ENCODE assay signal across 7 cellular contexts in the genomic region with DNA sequence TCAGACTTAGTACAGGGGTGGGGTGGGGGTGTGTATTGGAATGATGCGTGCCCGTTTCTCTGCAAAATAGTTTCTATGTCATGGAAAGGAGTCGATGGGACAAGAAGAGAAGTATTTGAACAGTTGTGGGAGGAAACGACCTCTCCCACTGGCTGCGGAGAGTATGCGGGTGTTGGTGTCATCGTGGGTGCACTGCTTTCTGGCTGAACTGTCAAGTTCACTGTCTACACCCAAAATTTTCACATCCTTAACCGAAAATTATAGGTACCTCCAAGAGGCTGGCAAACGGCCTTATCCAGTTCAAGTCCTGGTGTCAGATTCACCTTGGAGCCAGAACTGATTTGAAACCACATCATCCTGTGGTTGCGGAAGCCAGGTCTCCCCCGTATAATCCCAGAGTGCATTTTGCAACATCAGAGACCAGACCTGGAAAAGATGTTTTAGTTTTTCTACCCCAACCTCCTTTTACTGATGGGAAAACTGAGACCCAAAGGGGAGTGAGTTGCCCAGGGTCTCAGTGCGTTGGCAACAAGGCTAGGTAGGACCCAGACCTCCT. TPM values are rescaled to one million over a fixed set of nuclear protein-coding genes. Genes with fewer than 3 reads are reported as not detected.
A peak's percentile ranks its signal among the peaks of the same experiment; 100 is the strongest.
DNase-seq lines count a peak whose midpoint lies in the region; ATAC-seq and TF ChIP-seq lines count a peak whose summit lies in the region.

No MANE protein-coding gene starts in this region.

- POLR2A ChIA-PET in HEK293 (lab: Yijun Ruan, JAX), result interaction anchor here (0.6 to 3.9 kb wide), 5 partner anchors 10 to 24 kb away, joined by 4 to 78 read pairs (median 10); a partner anchor contains a TSS
- POLR2A ChIA-PET in HEK293T (lab: Yijun Ruan, JAX), result interaction anchor here (1.0 to 7.3 kb wide), 9 partner anchors 9 to 376 kb away, joined by 3 to 121 read pairs (median 3); a partner anchor contains a TSS

- H3K4me1 ChIP-seq in HEK293 (ENCODE audit: control insufficient read depth, insufficient read depth, low read length) (no peaks in the 10 kb centered on the region), gastrocnemius medialis (peaks cover 16 to 18% of the 10 kb centered on the region in 2 donors)

- TF ChIP-seq POLR2A in gastrocnemius medialis (IDR thresholded peaks at IDR 0.05), result no peak

- no peaks in the 10 kb centered on the region for H3K27me3 ChIP-seq in gastrocnemius medialis

- intact Hi-C loops in gastrocnemius medialis (cut with DNase I; ENCODE audit: low total_unique reads), result no loop called here

- DNase-seq in T-helper 9 cell (peak; percentile 11), fibroblast of mammary gland (ENCODE audit: low read depth) (no peak), gastrocnemius medialis (no peak), HEK293T (ENCODE audit: extremely low spot score) (no peak), NCI-H526 (lab: John Stamatoyannopoulos, UW) (no peak)

- TF ChIP-seq CTCF in HEK293 (tag by site-specific recombination; IDR thresholded peaks at IDR 0.05), result no peak
- TF ChIP-seq CTCF in fibroblast of mammary gland (conservative IDR thresholded peaks at IDR 0.05; ENCODE audit: control insufficient read depth, insufficient read depth, low read depth, low read length), result no peak
- TF ChIP-seq CTCF in gastrocnemius medialis (IDR thresholded peaks at IDR 0.05 in 4 of 5, conservative IDR thresholded peaks at IDR 0.05 in 1 of 5), result no peak

- H3K9me3 ChIP-seq in HEK293 (ENCODE audit: control insufficient read depth, insufficient read depth, low read depth, low read length) (no peaks in the 10 kb centered on the region), gastrocnemius medialis (no peaks in the 10 kb centered on the region)

- H3K27ac ChIP-seq in HEK293 (ENCODE audit: extremely low read depth, low read depth, low read length), result no peak overlapping the region
- peak overlapping the region; percentile 95 to 98 (median 96) for H3K27ac ChIP-seq in gastrocnemius medialis

- CTCF ChIA-PET in HEK293 (lab: Yijun Ruan, JAX) (interaction anchor here (0.7 to 1.3 kb wide), 3 partner anchors 10 to 191 kb away, joined by 3 to 6 read pairs (median 3); no protein-coding TSS in a partner anchor), HEK293T (lab: Yijun Ruan, JAX) (interaction anchor here (0.7 kb wide), 1 partner anchor 157 kb away, joined by 4 read pairs; no protein-coding TSS in a partner anchor)

- H3K4me3 ChIP-seq in HEK293 (ENCODE audit: low read depth, low read length) (peak overlapping the region; percentile 55), fibroblast of mammary gland (ENCODE audit: control insufficient read depth, low read depth, low read length) (peak overlapping the region; percentile 67), gastrocnemius medialis (peak overlapping the region; percentile 92 to 98 (median 96))

- ATAC-seq in gastrocnemius medialis (peak in 1 of 2 donors; percentile 7), GM21447 (IDR thresholded peaks at IDR 0.05; ENCODE audit: unreplicated experiment) (no peak)

- peaks cover 0 to 38% of the 10 kb centered on the region in 2 experiments; a peak in 1 of 3 replicates for H3K36me3 ChIP-seq in HEK293 (ENCODE audit: control insufficient read depth in 2 of 2, insufficient read depth in 1 of 2, low read length in 2 of 2)
- H3K36me3 ChIP-seq in gastrocnemius medialis, result peaks cover 0 to 22% of the 10 kb centered on the region in 2 donors

- in situ Hi-C loops in gastrocnemius medialis (cut with MboI; ENCODE audit: low sequenced_read_pairs in 4 of 4), result loop anchor here in 3 of 4 donors (25.0 kb wide), 4 partner anchors 99 to 426 kb away; a partner anchor contains a TSS

TF ChIP-seq in HEK293, 187 proteins besides CTCF, POLR2A, EP300 and RAD21:
- TF ChIP-seq, protein P1, sequence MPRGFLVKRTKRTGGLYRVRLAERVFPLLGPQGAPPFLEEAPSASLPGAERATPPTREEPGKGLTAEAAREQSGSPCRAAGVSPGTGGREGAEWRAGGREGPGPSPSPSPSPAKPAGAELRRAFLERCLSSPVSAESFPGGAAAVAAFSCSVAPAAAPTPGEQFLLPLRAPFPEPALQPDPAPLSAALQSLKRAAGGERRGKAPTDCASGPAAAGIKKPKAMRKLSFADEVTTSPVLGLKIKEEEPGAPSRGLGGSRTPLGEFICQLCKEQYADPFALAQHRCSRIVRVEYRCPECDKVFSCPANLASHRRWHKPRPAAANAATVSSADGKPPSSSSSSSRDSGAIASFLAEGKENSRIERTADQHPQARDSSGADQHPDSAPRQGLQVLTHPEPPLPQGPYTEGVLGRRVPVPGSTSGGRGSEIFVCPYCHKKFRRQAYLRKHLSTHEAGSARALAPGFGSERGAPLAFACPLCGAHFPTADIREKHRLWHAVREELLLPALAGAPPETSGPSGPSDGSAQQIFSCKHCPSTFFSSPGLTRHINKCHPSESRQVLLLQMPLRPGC (tag by site-specific recombination; IDR thresholded peaks at IDR 0.05), result 0 out of 2 replicates have a peak, but pooled peaks have one; percentile 25
- TF ChIP-seq, protein P2, sequence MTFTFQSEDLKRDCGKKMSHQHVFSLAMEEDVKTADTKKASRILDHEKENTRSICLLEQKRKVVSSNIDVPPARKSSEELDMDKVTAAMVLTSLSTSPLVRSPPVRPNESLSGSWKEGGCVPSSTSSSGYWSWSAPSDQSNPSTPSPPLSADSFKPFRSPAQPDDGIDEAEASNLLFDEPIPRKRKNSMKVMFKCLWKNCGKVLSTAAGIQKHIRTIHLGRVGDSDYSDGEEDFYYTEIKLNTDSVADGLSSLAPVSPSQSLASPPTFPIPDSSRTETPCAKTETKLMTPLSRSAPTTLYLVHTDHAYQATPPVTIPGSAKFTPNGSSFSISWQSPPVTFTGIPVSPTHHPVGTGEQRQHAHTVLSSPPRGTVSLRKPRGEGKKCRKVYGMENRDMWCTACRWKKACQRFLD (tag by site-specific recombination; IDR thresholded peaks at IDR 0.05), result no peak

TF ChIP-seq in HEK293T, 16 proteins besides CTCF, POLR2A, EP300 and RAD21:
- TF ChIP-seq BHLHE40 (IDR thresholded peaks at IDR 0.05; ENCODE audit: borderline replicate concordance) (no peak), HDGF (IDR thresholded peaks at IDR 0.05; ENCODE audit: borderline replicate concordance) (no peak)
- TF ChIP-seq, protein P3, sequence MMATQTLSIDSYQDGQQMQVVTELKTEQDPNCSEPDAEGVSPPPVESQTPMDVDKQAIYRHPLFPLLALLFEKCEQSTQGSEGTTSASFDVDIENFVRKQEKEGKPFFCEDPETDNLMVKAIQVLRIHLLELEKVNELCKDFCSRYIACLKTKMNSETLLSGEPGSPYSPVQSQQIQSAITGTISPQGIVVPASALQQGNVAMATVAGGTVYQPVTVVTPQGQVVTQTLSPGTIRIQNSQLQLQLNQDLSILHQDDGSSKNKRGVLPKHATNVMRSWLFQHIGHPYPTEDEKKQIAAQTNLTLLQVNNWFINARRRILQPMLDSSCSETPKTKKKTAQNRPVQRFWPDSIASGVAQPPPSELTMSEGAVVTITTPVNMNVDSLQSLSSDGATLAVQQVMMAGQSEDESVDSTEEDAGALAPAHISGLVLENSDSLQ (IDR thresholded peaks at IDR 0.05), result no peak

RNA-seq across cellular contexts. Expression of a gene that starts 0.5 kb away (rescaled TPM):
- total RNA-seq in gastrocnemius medialis, result 100 to 1,000 TPM in 3 of 4 donors, 10 to 100 TPM in 1; 76.6 to 155 (median 137) TPM

RNA-seq across cellular contexts. Expression of a gene that starts 2.0 kb away (rescaled TPM):
- not detected for total RNA-seq in gastrocnemius medialis

RNA-seq across cellular contexts. Expression of a gene that starts 11.4 kb away (rescaled TPM):
- 100 to 1,000 TPM in 3 of 4 donors, 10 to 100 TPM in 1; 98.5 to 165 (median 125) TPM for total RNA-seq in gastrocnemius medialis

RNA-seq across cellular contexts. Expression of a gene that starts 44.8 kb away (rescaled TPM):
- not detected for total RNA-seq in gastrocnemius medialis

RNA-seq across cellular contexts. Expression of a gene that starts 54.3 kb away (rescaled TPM):
- not detected for total RNA-seq in gastrocnemius medialis
